In the genomic region with DNA sequence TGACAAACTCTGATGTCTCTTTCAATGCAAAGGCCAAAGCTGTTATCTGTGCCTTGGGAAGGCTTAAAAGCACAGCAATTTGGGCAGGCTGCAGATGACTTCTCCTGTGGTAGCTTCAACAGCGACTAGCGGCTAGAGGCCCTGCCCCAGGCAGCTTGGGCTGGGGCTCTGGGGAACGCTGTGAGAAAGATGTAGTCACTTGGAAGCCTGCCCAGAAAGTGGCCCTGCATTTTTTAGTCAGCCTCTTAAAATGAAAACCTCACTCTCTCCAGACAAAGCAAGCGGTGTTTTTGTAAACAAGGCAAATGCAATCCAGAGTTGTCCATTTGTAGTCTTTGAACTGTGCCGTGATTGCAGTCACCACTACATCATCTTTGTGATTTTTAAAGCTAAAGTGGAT, we compare ENCODE assay signal across 13 cellular contexts. TPM values are rescaled to one million over a fixed set of nuclear protein-coding genes. Genes with fewer than 3 reads are reported as not detected.
A peak's percentile ranks its signal among the peaks of the same experiment; 100 is the strongest.
DNase-seq lines count a peak whose midpoint lies in the region; ATAC-seq, FAIRE-seq and TF ChIP-seq lines count a peak whose summit lies in the region.
"Had no signal": no experiment of that assay in that cellular context is flagged by ENCODE, and none has a peak within 500 bp of the region (broad histone marks: within the 10 kb centered on the region; RNA-seq: fewer than 3 reads in every experiment).

No MANE protein-coding gene starts in this region.

- no peak for FAIRE-seq in GM12892 (lab: Jason Lieb, UNC)
- FAIRE-seq: keratinocyte had no signal

- TF ChIP-seq POLR2A in GM12892 (IDR thresholded peaks at IDR 0.05; ENCODE audit: low read depth, low read length), result no peak

- peak; percentile 33 for DNase-seq in NCI-H2171 treated with DMSO at 0.1 percent for 48 hours (lab: John Stamatoyannopoulos, UW)
- DNase-seq in NCI-H2171 (lab: John Stamatoyannopoulos, UW), result no peak
- peak; percentile 19 for DNase-seq in NCI-H748 treated with DMSO at 0.1 percent for 48 hours (lab: John Stamatoyannopoulos, UW)
- peak; percentile 65 for DNase-seq in fibroblast of mammary gland (ENCODE audit: low read depth)
- peak in 33 of 49 donors; percentile 0 to 54 (median 13) for DNase-seq in substantia nigra (lab: John Stamatoyannopoulos, UW)
- DNase-seq in middle frontal gyrus (ENCODE audit: extremely low spot score, low spot score), result no peak
- DNase-seq in GM12892 (ENCODE audit: insufficient read length), result no peak
- DNase-seq: amniotic stem cell, NCI-H446 treated with DMSO at 0.1 percent for 48 hours, WERI-Rb-1 had no signal

- ATAC-seq in GM21381 (IDR thresholded peaks at IDR 0.05; ENCODE audit: unreplicated experiment), result no peak

- TF ChIP-seq CTCF in fibroblast of mammary gland (conservative IDR thresholded peaks at IDR 0.05; ENCODE audit: control insufficient read depth, insufficient read depth, low read depth, low read length), result no peak

- no peak overlapping the region for H3K27ac ChIP-seq in substantia nigra (ENCODE audit: low read depth, low read length, poor library complexity, severe bottlenecking)
- H3K27ac ChIP-seq: BLaER1, WERI-Rb-1 had no signal

- H3K4me3 ChIP-seq in fibroblast of mammary gland (ENCODE audit: control insufficient read depth, low read depth, low read length), result no peak overlapping the region
- H3K4me3 ChIP-seq: BLaER1 had no signal

RNA-seq across cellular contexts. Expression of a gene that starts 27.5 kb away (rescaled TPM):
- polyA plus RNA-seq in GM12892 (2012; ENCODE audit: missing spikeins), result not detected

Comparison
In these comparisons a context has a peak if more than half of its experiments do, and no peak if none do; other contexts are left out.
1. DNase-seq: peak in NCI-H2171 treated with DMSO at 0.1 percent for 48 hours (single experiment), NCI-H748 treated with DMSO at 0.1 percent for 48 hours (single experiment), fibroblast of mammary gland (single experiment) and substantia nigra (33 of 49); none in NCI-H2171 (single experiment), middle frontal gyrus (single experiment) and GM12892 (single experiment).